In the genomic region with DNA sequence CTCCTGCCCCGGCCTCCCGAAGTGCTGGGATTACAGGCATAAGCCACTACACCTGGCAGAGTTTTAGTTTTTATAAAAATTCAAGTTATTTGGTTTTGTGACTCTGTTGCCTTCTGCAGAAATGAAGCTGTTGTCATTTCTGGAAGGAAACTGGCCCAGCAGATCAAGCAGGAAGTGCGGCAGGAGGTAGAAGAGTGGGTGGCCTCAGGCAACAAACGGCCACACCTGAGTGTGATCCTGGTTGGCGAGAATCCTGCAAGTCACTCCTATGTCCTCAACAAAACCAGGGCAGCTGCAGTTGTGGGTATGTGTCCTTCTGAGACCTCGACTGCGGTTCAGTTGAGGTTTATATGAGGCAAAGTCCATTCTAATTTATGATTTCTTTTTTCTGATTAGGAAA, we compare ENCODE assay signal across 8 cellular contexts. TPM values are rescaled to one million over a fixed set of nuclear protein-coding genes. Genes with fewer than 3 reads are reported as not detected.
DNase-seq lines count a peak whose midpoint lies in the region; ATAC-seq and TF ChIP-seq lines count a peak whose summit lies in the region.

No MANE protein-coding gene starts in this region.

- no peak for TF ChIP-seq EP300 in sigmoid colon (IDR thresholded peaks at IDR 0.05)

- H3K27ac Mint-ChIP-seq in CD4-positive, alpha-beta T cell, result peak overlapping the region; percentile 95
- peak overlapping the region; percentile 78 for H3K27ac Mint-ChIP-seq in GM23338
- H3K27ac Mint-ChIP-seq in activated CD4-positive, alpha-beta memory T cell treated with anti-CD3 and anti-CD28 coated beads, Interleukin-2, amount 10 ng/mL, durations not matched to agents 7 days and 5 days, result peak overlapping the region; percentile 96

- no peaks in the 10 kb centered on the region for H3K9me3 ChIP-seq in CD4-positive, alpha-beta T cell (ENCODE audit: control insufficient read depth, low read length)
- H3K9me3 ChIP-seq in left lung (no peaks in the 10 kb centered on the region), sigmoid colon (no peaks in the 10 kb centered on the region)

- H4K20me1 ChIP-seq in GM23338 (replicated peaks; ENCODE audit: insufficient read depth), result peaks cover 95% of the 10 kb centered on the region

- no peaks in the 10 kb centered on the region for H3K27me3 Mint-ChIP-seq in CD4-positive, alpha-beta T cell
- H3K27me3 Mint-ChIP-seq in GM23338 (ENCODE audit: insufficient read depth, low read depth, poor library complexity), result peaks cover 16% of the 10 kb centered on the region
- H3K27me3 Mint-ChIP-seq in activated CD4-positive, alpha-beta memory T cell treated with anti-CD3 and anti-CD28 coated beads, Interleukin-2, amount 10 ng/mL, durations not matched to agents 7 days and 5 days, result no peaks in the 10 kb centered on the region

- 10 to 28% methylated on average over 7 of the region's 7 CpGs for WGBS in sigmoid colon, 2 donors

- no peak for TF ChIP-seq POLR2A in sigmoid colon (IDR thresholded peaks at IDR 0.05)

- H3F3A ChIP-seq in GM23338 (replicated peaks; ENCODE audit: low read depth), result peaks cover 5% of the 10 kb centered on the region; the same call in 1 of the 2 replicates

- CTCF ChIA-PET in CD4-positive, alpha-beta T cell (lab: Charles Lee), result interaction anchor here (1.0 to 1.6 kb wide), 3 partner anchors 27 to 85 kb away, joined by 3 to 6 read pairs (median 5); a partner anchor contains a TSS
- CTCF ChIA-PET in activated CD4-positive, alpha-beta memory T cell treated with anti-CD3 and anti-CD28 coated beads, Interleukin-2, amount 10 ng/mL, durations not matched to agents 7 days and 5 days (lab: Charles Lee), result interaction anchor here (0.8 to 5.0 kb wide), 12 partner anchors 9 to 383 kb away, joined by 3 to 41 read pairs (median 4); a partner anchor contains a TSS

- H3K4me1 ChIP-seq in GM23338 (ENCODE audit: insufficient read depth) (peaks cover 56% of the 10 kb centered on the region), left lung (peaks cover 16 to 49% of the 10 kb centered on the region in 2 donors), sigmoid colon (peaks cover 0 to 3% (median 0%) of the 10 kb centered on the region in 4 donors)

- TF ChIP-seq CTCF in CD4-positive, alpha-beta T cell (IDR thresholded peaks at IDR 0.05), result no peak
- TF ChIP-seq CTCF in GM23338 (conservative IDR thresholded peaks at IDR 0.05; ENCODE audit: low read depth in 2 of 2) (no peak), left lung (IDR thresholded peaks at IDR 0.05) (no peak), sigmoid colon (IDR thresholded peaks at IDR 0.05) (no peak)

- peak; percentile 32 for ATAC-seq in CD4-positive, alpha-beta T cell (ENCODE audit: poor library complexity)
- peak; percentile 15 for ATAC-seq in GM23338
- ATAC-seq in left lung, result peak; percentile 89
- ATAC-seq in GM21717 (IDR thresholded peaks at IDR 0.05; ENCODE audit: unreplicated experiment), result no peak

- H3K4me2 ChIP-seq in GM23338, result peak overlapping the region; percentile 18

- intact Hi-C loops in CD4-positive, alpha-beta T cell (cut with DNase I, micrococcal nuclease), result no loop called here
- intact Hi-C loops in left lung (cut with DNase I) (no loop called here), sigmoid colon (cut with DNase I) (no loop called here)

- POLR2A ChIA-PET in CD4-positive, alpha-beta T cell (lab: Charles Lee), result interaction anchor here (0.6 to 4.5 kb wide), 7 partner anchors 13 to 384 kb away, joined by 3 to 56 read pairs (median 4); a partner anchor contains a TSS
- POLR2A ChIA-PET in activated CD4-positive, alpha-beta memory T cell treated with anti-CD3 and anti-CD28 coated beads, Interleukin-2, amount 10 ng/mL, durations not matched to agents 7 days and 5 days (lab: Charles Lee), result interaction anchor here (0.6 to 6.4 kb wide), 17 partner anchors 7 to 456 kb away, joined by 3 to 125 read pairs (median 4); a partner anchor contains a TSS

- H3K4me1 Mint-ChIP-seq in CD4-positive, alpha-beta T cell (ENCODE audit: low read depth), result peaks cover 45% of the 10 kb centered on the region
- peaks cover 55% of the 10 kb centered on the region for H3K4me1 Mint-ChIP-seq in GM23338
- H3K4me1 Mint-ChIP-seq in activated CD4-positive, alpha-beta memory T cell treated with anti-CD3 and anti-CD28 coated beads, Interleukin-2, amount 10 ng/mL, durations not matched to agents 7 days and 5 days, result peaks cover 82% of the 10 kb centered on the region

- no peaks in the 10 kb centered on the region for H3K9me3 Mint-ChIP-seq in CD4-positive, alpha-beta T cell
- H3K9me3 Mint-ChIP-seq in GM23338, result no peaks in the 10 kb centered on the region
- H3K9me3 Mint-ChIP-seq in activated CD4-positive, alpha-beta memory T cell treated with anti-CD3 and anti-CD28 coated beads, Interleukin-2, amount 10 ng/mL, durations not matched to agents 7 days and 5 days, result no peaks in the 10 kb centered on the region

- H3K36me3 Mint-ChIP-seq in CD4-positive, alpha-beta T cell (ENCODE audit: low read depth), result peaks cover 37% of the 10 kb centered on the region
- peaks cover 96% of the 10 kb centered on the region for H3K36me3 Mint-ChIP-seq in GM23338 (ENCODE audit: low read depth)
- H3K36me3 Mint-ChIP-seq in activated CD4-positive, alpha-beta memory T cell treated with anti-CD3 and anti-CD28 coated beads, Interleukin-2, amount 10 ng/mL, durations not matched to agents 7 days and 5 days (ENCODE audit: low read depth), result peaks cover 81% of the 10 kb centered on the region

- peak overlapping the region; percentile 39; the same call in 1 of the 2 replicates for H3K4me3 ChIP-seq in GM23338
- no peak overlapping the region for H3K4me3 ChIP-seq in left lung
- H3K4me3 ChIP-seq in sigmoid colon, result no peak overlapping the region

- H3K27ac ChIP-seq in CD4-positive, alpha-beta T cell (ENCODE audit: low read depth, low read length), result peak overlapping the region; percentile 80
- H3K27ac ChIP-seq in GM23338 (ENCODE audit: low read depth) (peak overlapping the region; percentile 20; the same call in 1 of the 2 replicates), left lung (peak overlapping the region; percentile 40 to 84), sigmoid colon (no peak overlapping the region)

- H3K27me3 ChIP-seq in CD4-positive, alpha-beta T cell (ENCODE audit: control insufficient read depth, insufficient read depth, low read length), result no peaks in the 10 kb centered on the region
- H3K27me3 ChIP-seq in GM23338 (ENCODE audit: insufficient read depth), result no peaks in the 10 kb centered on the region
- H3K27me3 ChIP-seq in left lung, result no peaks in the 10 kb centered on the region
- no peaks in the 10 kb centered on the region for H3K27me3 ChIP-seq in sigmoid colon

- H3K4me3 Mint-ChIP-seq in CD4-positive, alpha-beta T cell, result peak overlapping the region; percentile 50
- H3K4me3 Mint-ChIP-seq in GM23338, result peak overlapping the region; percentile 59; the same call in 1 of the 3 replicates
- peak overlapping the region; percentile 64 for H3K4me3 Mint-ChIP-seq in activated CD4-positive, alpha-beta memory T cell treated with anti-CD3 and anti-CD28 coated beads, Interleukin-2, amount 10 ng/mL, durations not matched to agents 7 days and 5 days

- no peaks in the 10 kb centered on the region for H3K9me2 ChIP-seq in GM23338 (ENCODE audit: insufficient read depth)

- DNase-seq in CD4-positive, alpha-beta T cell, result peak in 2 of 10 experiments; percentile 12 to 16
- DNase-seq in GM23338 (ENCODE audit: low spot score) (no peak), left lung (no peak), sigmoid colon (no peak), putamen (ENCODE audit: low spot score) (no peak)
- peak; percentile 56 for DNase-seq in activated CD4-positive, alpha-beta memory T cell treated with anti-CD3 and anti-CD28 coated beads, Interleukin-2, amount 10 ng/mL, durations not matched to agents 7 days and 5 days
- DNase-seq in stimulated activated CD4-positive, alpha-beta T cell treated with anti-CD3 and anti-CD28 coated beads, Interleukin-4, amount 100 ng/mL, for 4 hours, result no peak

- H3K79me2 ChIP-seq in GM23338 (replicated peaks; ENCODE audit: insufficient read depth), result peaks cover 99% of the 10 kb centered on the region

- H3K36me3 ChIP-seq in GM23338 (ENCODE audit: insufficient read depth) (peaks cover 77% of the 10 kb centered on the region), left lung (peaks cover 0 to 53% of the 10 kb centered on the region in 2 donors), sigmoid colon (no peaks in the 10 kb centered on the region)

- H2AFZ ChIP-seq in GM23338, result no peak overlapping the region

TF ChIP-seq in GM23338, 12 proteins besides CTCF, POLR2A, EP300 and RAD21 (continues in another document):
- TF ChIP-seq POLR2AphosphoS5 (IDR thresholded peaks at IDR 0.05; ENCODE audit: low read depth), result no peak

RNA-seq across cellular contexts. Expression of a gene that starts 7.2 kb away (rescaled TPM):
- 10 to 100 TPM; 18.6 to 21.6 TPM for total RNA-seq in CD4-positive, alpha-beta T cell
- total RNA-seq in GM23338 (2014; rRNA removed; shearing (Covaris generic)), result 281 and 321 TPM in 2 replicates
- polyA plus RNA-seq in GM23338 (2016; fragmentation: Nextera tagmentation; extraction: Ambion mirVana), result 279 and 305 TPM in 2 replicates
- total RNA-seq in activated CD4-positive, alpha-beta memory T cell treated with anti-CD3 and anti-CD28 coated beads, Interleukin-2, amount 10 ng/mL, durations not matched to agents 7 days and 5 days, result 100 to 1,000 TPM; 264 to 277 TPM
- 10 to 100 TPM; 44.6 to 81.2 TPM for total RNA-seq in left lung
- total RNA-seq in sigmoid colon, result 10 to 100 TPM; 12.7 to 26.2 (median 19.7) TPM
- polyA plus RNA-seq in sigmoid colon, result 10 to 100 TPM; 31.2 to 59.4 (median 34.2) TPM

RNA-seq across cellular contexts. Expression of a gene that starts 26.9 kb away (rescaled TPM):
- 100 to 1,000 TPM; 150 to 159 TPM for total RNA-seq in CD4-positive, alpha-beta T cell
- 111 and 130 TPM in 2 replicates for total RNA-seq in GM23338 (2014; rRNA removed; shearing (Covaris generic))
- polyA plus RNA-seq in GM23338 (2016; fragmentation: Nextera tagmentation; extraction: Ambion mirVana), result 33.3 and 36.2 TPM in 2 replicates
- total RNA-seq in activated CD4-positive, alpha-beta memory T cell treated with anti-CD3 and anti-CD28 coated beads, Interleukin-2, amount 10 ng/mL, durations not matched to agents 7 days and 5 days, result 100 to 1,000 TPM; 188 to 193 TPM
- 100 to 1,000 TPM; 120 to 154 TPM for total RNA-seq in left lung
- 100 to 1,000 TPM in 2 of 4 donors, 10 to 100 TPM in 2; 80.0 to 108 (median 95.6) TPM for total RNA-seq in sigmoid colon
- polyA plus RNA-seq in sigmoid colon, result 10 to 100 TPM; 51.1 to 85.1 (median 64.2) TPM

RNA-seq across cellular contexts. Expression of a gene that starts 57.9 kb away (rescaled TPM):
- 10 to 100 TPM; 11.4 to 12.9 TPM for total RNA-seq in CD4-positive, alpha-beta T cell
- total RNA-seq in GM23338 (2014; rRNA removed; shearing (Covaris generic)), result 36.2 and 89.8 TPM in 2 replicates
- polyA plus RNA-seq in GM23338 (2016; fragmentation: Nextera tagmentation; extraction: Ambion mirVana) (233 and 235 TPM in 2 replicates), sigmoid colon (100 to 1,000 TPM in 2 of 3 donors, 10 to 100 TPM in 1; 47.9 to 131 (median 109) TPM)
- total RNA-seq in activated CD4-positive, alpha-beta memory T cell treated with anti-CD3 and anti-CD28 coated beads, Interleukin-2, amount 10 ng/mL, durations not matched to agents 7 days and 5 days, result 10 to 100 TPM; 46.5 to 55.4 TPM
- total RNA-seq in left lung (10 to 100 TPM; 34.7 to 39.6 TPM), sigmoid colon (10 to 100 TPM; 26.1 to 44.4 (median 34.3) TPM)

Comparison
In these comparisons a context has a peak if more than half of its experiments do, and no peak if none do; other contexts are left out.
1. H3K27ac ChIP-seq: peak in CD4-positive, alpha-beta T cell (single experiment), GM23338 (single experiment) and left lung (2 of 2); none in sigmoid colon (0 of 4).
2. Peak in every context shown above with its lines, with median percentiles within 50 percentile points of each other: H3K27ac Mint-ChIP-seq and H3K4me3 Mint-ChIP-seq.